ENCODE assay signal across 16 cellular contexts in genomic region chr1:108149796-108150467, GRCh38.
"Had no signal": no experiment of that assay in that cellular context is flagged by ENCODE, and none has a peak within 500 bp of the region (broad histone marks: within the 10 kb centered on the region; RNA-seq: fewer than 3 reads in every experiment).

No MANE protein-coding gene starts in this region.

- H3K27ac Mint-ChIP-seq: natural killer cell had no signal

- H3K27ac ChIP-seq: breast epithelium, psoas muscle, right lobe of liver, transverse colon had no signal

- H3K9me3 Mint-ChIP-seq: natural killer cell had no signal

- H3K4me3 Mint-ChIP-seq: natural killer cell had no signal

- H3K4me1 ChIP-seq: breast epithelium, psoas muscle, right lobe of liver, transverse colon had no signal

- H3K27me3 ChIP-seq: breast epithelium, right lobe of liver, transverse colon had no signal

- ATAC-seq: mucosa of descending colon, natural killer cell, psoas muscle, right lobe of liver had no signal

- H3K4me3 ChIP-seq: breast epithelium, mucosa of descending colon, psoas muscle, right lobe of liver, transverse colon had no signal

- H3K4me1 Mint-ChIP-seq: natural killer cell had no signal

- DNase-seq: activated CD4-positive, CD25-positive, alpha-beta regulatory T cell; activated naive CD4-positive, alpha-beta T cell treated with anti-CD3 and anti-CD28 coated beads, Interleukin-2, amount 50 U/mL, for 16 hours; amygdala; hippocampal formation; left cardiac atrium; mammary epithelial cell; mucosa of descending colon; natural killer cell; occipital lobe; psoas muscle; right lobe of liver; stimulated activated CD4-positive, alpha-beta T cell treated with anti-CD3 and anti-CD28 coated beads, Interleukin-2, amount 100 ng/mL, for 24 hours; stimulated activated naive CD4-positive, alpha-beta T cell; substantia nigra; transverse colon had no signal

- H3K9me3 ChIP-seq: mucosa of descending colon, psoas muscle, right lobe of liver had no signal

- H3K36me3 ChIP-seq: breast epithelium, right lobe of liver had no signal
